In the genomic region with DNA sequence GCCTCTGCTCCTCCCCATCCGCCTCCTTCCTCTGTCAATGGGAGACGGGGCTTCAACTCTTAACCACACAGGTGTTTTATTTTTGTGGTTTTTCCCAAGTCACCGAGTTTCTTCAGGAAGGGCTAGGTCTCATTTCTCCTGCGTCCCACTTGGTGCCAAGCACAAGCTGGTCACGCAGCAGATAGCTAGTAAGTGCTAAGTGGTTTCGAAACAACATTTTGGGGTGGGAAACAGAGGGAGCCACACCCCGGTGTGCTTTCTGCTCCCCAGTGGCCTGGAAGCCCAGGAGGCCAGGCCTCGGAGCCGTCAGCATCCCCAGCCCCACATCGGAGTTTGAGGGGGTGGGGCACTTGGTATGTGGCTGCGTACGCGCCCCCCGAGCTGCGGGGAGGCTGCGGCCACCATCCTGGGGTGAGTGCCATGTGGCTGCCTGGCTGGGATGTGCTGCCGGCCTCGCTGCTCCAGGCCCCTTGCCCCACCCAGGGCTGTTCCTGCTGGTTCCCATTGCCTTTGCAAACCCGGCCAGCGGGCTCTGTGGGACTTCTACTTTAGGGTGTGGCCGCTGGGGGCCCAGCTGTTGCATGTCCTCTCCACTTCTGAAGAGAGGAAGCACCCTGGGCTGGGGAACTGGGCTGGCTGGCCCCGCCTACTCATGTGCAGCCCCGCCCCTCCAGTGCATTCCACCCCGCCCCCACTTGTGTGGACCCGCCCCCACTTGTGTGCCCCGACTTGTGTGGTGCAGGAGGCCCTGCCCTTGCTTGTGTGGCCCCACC, we compare ENCODE assay signal across 8 cellular contexts. TPM values are rescaled to one million over a fixed set of nuclear protein-coding genes. Genes with fewer than 3 reads are reported as not detected.
DNase-seq lines count a peak whose midpoint lies in the region; ATAC-seq and FAIRE-seq lines count a peak whose summit lies in the region.

No MANE protein-coding gene starts in this region.

- peak; percentile 30 for DNase-seq in activated naive CD4-positive, alpha-beta T cell treated with Interleukin-2 at 50 U/mL for 16 hours
- DNase-seq in activated naive CD4-positive, alpha-beta T cell treated with anti-CD3 and anti-CD28 coated beads for 36 hours, result no peak
- peak; percentile 25 for DNase-seq in activated CD4-positive, alpha-beta T cell treated with anti-CD3 and anti-CD28 coated beads, Interleukin-2, amount 50 U/mL, for 1 hour
- DNase-seq in left ventricle myocardium superior, result peak; percentile 79
- DNase-seq in urothelium cell line (ENCODE audit: low spot score), result peak; percentile 59
- no peak for DNase-seq in immature natural killer cell
- DNase-seq in D341Med (ENCODE audit: low spot score), result no peak

- ATAC-seq in left ventricle myocardium superior, result peak; percentile 63
- no peak for ATAC-seq in HG03159 (IDR thresholded peaks at IDR 0.05; ENCODE audit: unreplicated experiment)

- no peak overlapping the region for H3K4me3 Mint-ChIP-seq in activated naive CD4-positive, alpha-beta T cell treated with anti-CD3 and anti-CD28 coated beads for 36 hours
- no peak overlapping the region for H3K4me3 Mint-ChIP-seq in immature natural killer cell

- intact Hi-C loops in activated naive CD4-positive, alpha-beta T cell treated with anti-CD3 and anti-CD28 coated beads for 36 hours (cut with micrococcal nuclease), result loop anchor here (10.0 kb wide), 1 partner anchor 296 kb away; no protein-coding TSS in a partner anchor
- intact Hi-C loops in left ventricle myocardium superior (cut with micrococcal nuclease), result no loop called here

- H3K4me1 Mint-ChIP-seq in activated naive CD4-positive, alpha-beta T cell treated with anti-CD3 and anti-CD28 coated beads for 36 hours (ENCODE audit: low read depth), result peaks cover 15% of the 10 kb centered on the region
- H3K4me1 Mint-ChIP-seq in immature natural killer cell, result peaks cover 8 to 14% of the 10 kb centered on the region in 2 donors

- no peaks in the 10 kb centered on the region for H3K27me3 Mint-ChIP-seq in activated naive CD4-positive, alpha-beta T cell treated with anti-CD3 and anti-CD28 coated beads for 36 hours (ENCODE audit: low read depth)
- peaks cover 7 to 12% (median 8%) of the 10 kb centered on the region in 3 donors for H3K27me3 Mint-ChIP-seq in immature natural killer cell (ENCODE audit: low read depth in 3 of 3)

- no peak for FAIRE-seq in urothelium cell line (lab: Jason Lieb, UNC)

- no peaks in the 10 kb centered on the region for H3K9me3 Mint-ChIP-seq in activated naive CD4-positive, alpha-beta T cell treated with anti-CD3 and anti-CD28 coated beads for 36 hours
- no peaks in the 10 kb centered on the region for H3K9me3 Mint-ChIP-seq in immature natural killer cell

- no peak overlapping the region for H3K27ac Mint-ChIP-seq in activated naive CD4-positive, alpha-beta T cell treated with anti-CD3 and anti-CD28 coated beads for 36 hours
- no peak overlapping the region for H3K27ac Mint-ChIP-seq in immature natural killer cell

- CTCF ChIA-PET in activated naive CD4-positive, alpha-beta T cell treated with anti-CD3 and anti-CD28 coated beads for 36 hours (lab: Charles Lee), result interaction anchor here (0.5 kb wide), 1 partner anchor 464 kb away, joined by 3 read pairs; no protein-coding TSS in a partner anchor

- H3K36me3 Mint-ChIP-seq in activated naive CD4-positive, alpha-beta T cell treated with anti-CD3 and anti-CD28 coated beads for 36 hours (ENCODE audit: low read depth), result no peaks in the 10 kb centered on the region
- H3K36me3 Mint-ChIP-seq in immature natural killer cell, result no peaks in the 10 kb centered on the region

RNA-seq across cellular contexts. Expression of a gene that starts 55.6 kb away (rescaled TPM):
- total RNA-seq in activated naive CD4-positive, alpha-beta T cell treated with anti-CD3 and anti-CD28 coated beads for 36 hours, result 1 to 10 TPM; 3.9 to 4.2 TPM
- total RNA-seq in left ventricle myocardium superior, result 32.7 TPM
- polyA plus RNA-seq in immature natural killer cell, result 1 to 10 TPM; 1.1 to 5.1 (median 4.7) TPM

Comparison
In these comparisons a context has a peak if more than half of its experiments do, and no peak if none do; other contexts are left out.
1. DNase-seq: peak in activated naive CD4-positive, alpha-beta T cell treated with Interleukin-2 at 50 U/mL for 16 hours (single experiment), activated CD4-positive, alpha-beta T cell treated with anti-CD3 and anti-CD28 coated beads, Interleukin-2, amount 50 U/mL, for 1 hour (single experiment), left ventricle myocardium superior (single experiment) and urothelium cell line (single experiment); none in activated naive CD4-positive, alpha-beta T cell treated with anti-CD3 and anti-CD28 coated beads for 36 hours (single experiment), immature natural killer cell (0 of 3) and D341Med (single experiment).